Comparison of ENCODE assay signal across 18 cellular contexts in genomic region chr17:8463089-8463488, GRCh38. TPM values are rescaled to one million over a fixed set of nuclear protein-coding genes. Genes with fewer than 3 reads are reported as not detected.
DNase-seq lines count a peak whose midpoint lies in the region; ATAC-seq, FAIRE-seq and TF ChIP-seq lines count a peak whose summit lies in the region.
"Had no signal": no experiment of that assay in that cellular context is flagged by ENCODE, and none has a peak within 500 bp of the region (broad histone marks: within the 10 kb centered on the region; RNA-seq: fewer than 3 reads in every experiment).

No MANE protein-coding gene starts in this region.

- H3K27ac ChIP-seq in CD8-positive, alpha-beta memory T cell (ENCODE audit: low read depth, low read length), result no peak overlapping the region
- H3K27ac ChIP-seq in SK-N-MC, result peak overlapping the region; percentile 8; the same call in 1 of the 2 replicates
- no peak overlapping the region for H3K27ac ChIP-seq in small intestine (ENCODE audit: low read depth in 1 of 2, low read length in 1 of 2)
- H3K27ac ChIP-seq: right atrium auricular region, thyroid gland, VCaP had no signal

- H3K36me3 Mint-ChIP-seq in CD8-positive, alpha-beta memory T cell, result peaks cover 0 to 96% (median 24%) of the 10 kb centered on the region in 3 donors
- H3K36me3 Mint-ChIP-seq in stimulated activated effector memory CD8-positive, alpha-beta T cell treated with anti-CD3 and anti-CD28 coated beads, Interleukin-12 subunit alpha, Interleukin-12 subunit beta, amount 100 ng/mL, for 72 hours, result peaks cover 88% of the 10 kb centered on the region

- POLR2A ChIA-PET in CD8-positive, alpha-beta memory T cell (lab: Charles Lee), result no interaction called here

- CTCF ChIA-PET in CD8-positive, alpha-beta memory T cell (lab: Charles Lee), result no interaction called here

- no peak for ATAC-seq in stimulated activated effector memory CD8-positive, alpha-beta T cell treated with anti-CD3 and anti-CD28 coated beads, Interleukin-12 subunit alpha, Interleukin-12 subunit beta, amount 100 ng/mL, for 72 hours
- ATAC-seq in GM21576 (IDR thresholded peaks at IDR 0.05; ENCODE audit: unreplicated experiment), result no peak
- ATAC-seq: GM12878 had no signal

- no peaks in the 10 kb centered on the region for H3K9me3 ChIP-seq in CD8-positive, alpha-beta memory T cell (ENCODE audit: low read length)
- H3K9me3 ChIP-seq in SK-N-MC (ENCODE audit: low read depth, low read length) (no peaks in the 10 kb centered on the region), small intestine (ENCODE audit: control insufficient read depth, low read depth) (no peaks in the 10 kb centered on the region)
- H3K9me3 ChIP-seq: right atrium auricular region, thyroid gland had no signal

- H3K27me3 Mint-ChIP-seq in CD8-positive, alpha-beta memory T cell, result peaks cover 0 to 1% of the 10 kb centered on the region in 2 donors

- H3K27me3 ChIP-seq in CD8-positive, alpha-beta memory T cell (ENCODE audit: insufficient read depth, low read length, poor library complexity, severe bottlenecking), result no peaks in the 10 kb centered on the region
- H3K27me3 ChIP-seq in small intestine (ENCODE audit: control insufficient read depth in 2 of 2, insufficient read depth in 2 of 2, low read length in 2 of 2), result no peaks in the 10 kb centered on the region
- H3K27me3 ChIP-seq: right atrium auricular region, thyroid gland had no signal

- H3K9ac ChIP-seq in SK-N-MC (ENCODE audit: insufficient read length), result no peak overlapping the region

- H3K27ac Mint-ChIP-seq in CD8-positive, alpha-beta memory T cell, result peak overlapping the region in 6 of 8 donors; percentile 10 to 44 (median 26)
- H3K27ac Mint-ChIP-seq in stimulated activated effector memory CD8-positive, alpha-beta T cell treated with anti-CD3 and anti-CD28 coated beads, Interleukin-12 subunit alpha, Interleukin-12 subunit beta, amount 100 ng/mL, for 72 hours, result peak overlapping the region; percentile 33

- H3K36me3 ChIP-seq in CD8-positive, alpha-beta memory T cell (ENCODE audit: insufficient read depth, low read length), result peaks cover 58% of the 10 kb centered on the region
- H3K36me3 ChIP-seq in SK-N-MC (ENCODE audit: insufficient read depth, low read length) (peaks cover 45% of the 10 kb centered on the region), small intestine (ENCODE audit: control insufficient read depth in 2 of 2, insufficient read depth in 2 of 2, low read length in 2 of 2) (peaks cover 15 to 38% of the 10 kb centered on the region in 2 donors)

- H3K4me1 ChIP-seq in CD8-positive, alpha-beta memory T cell (ENCODE audit: insufficient read depth, low read length), result no peaks in the 10 kb centered on the region
- H3K4me1 ChIP-seq in small intestine (ENCODE audit: control insufficient read depth in 2 of 2, insufficient read depth in 1 of 2, low read depth in 1 of 2, low read length in 1 of 2), result no peaks in the 10 kb centered on the region
- H3K4me1 ChIP-seq: thyroid gland had no signal

- no peak for TF ChIP-seq CTCF in fibroblast of mammary gland (conservative IDR thresholded peaks at IDR 0.05; ENCODE audit: control insufficient read depth, insufficient read depth, low read depth, low read length)

- H3K4me3 ChIP-seq in CD8-positive, alpha-beta memory T cell (ENCODE audit: low read length), result no peak overlapping the region
- H3K4me3 ChIP-seq in SK-N-MC (no peak overlapping the region), fibroblast of mammary gland (ENCODE audit: control insufficient read depth, low read depth, low read length) (no peak overlapping the region), small intestine (ENCODE audit: low read depth in 1 of 2, low read length in 2 of 2) (no peak overlapping the region)
- H3K4me3 ChIP-seq: GM12878, right atrium auricular region, thyroid gland had no signal

- DNase-seq in CD8-positive, alpha-beta memory T cell, result no peak
- DNase-seq in SK-N-MC (ENCODE audit: low read depth, low spot score), result no peak
- DNase-seq in fibroblast of mammary gland (ENCODE audit: low read depth), result peak; percentile 86
- DNase-seq in stimulated activated effector memory CD8-positive, alpha-beta T cell treated with anti-CD3 and anti-CD28 coated beads, Interleukin-12 subunit alpha, Interleukin-12 subunit beta, amount 100 ng/mL, for 72 hours (ENCODE audit: low spot score in 2 of 2), result no peak
- no peak for DNase-seq in small intestine
- no peak for DNase-seq in SIG-M5 (lab: John Stamatoyannopoulos, UW)
- DNase-seq in NCI-H146 (lab: John Stamatoyannopoulos, UW), result no peak
- DNase-seq: effector memory CD4-positive, alpha-beta T cell; EL; H9; NCI-H1105; NCI-H345; thyroid gland had no signal

- peaks cover 21 to 38% (median 36%) of the 10 kb centered on the region in 3 donors for H3K4me1 Mint-ChIP-seq in CD8-positive, alpha-beta memory T cell
- peaks cover 39% of the 10 kb centered on the region for H3K4me1 Mint-ChIP-seq in stimulated activated effector memory CD8-positive, alpha-beta T cell treated with anti-CD3 and anti-CD28 coated beads, Interleukin-12 subunit alpha, Interleukin-12 subunit beta, amount 100 ng/mL, for 72 hours
- H3K4me1 Mint-ChIP-seq: neural crest cell had no signal

- 74 to 77% (median 76%) methylated on average over 4 of the region's 4 CpGs for WGBS in small intestine, 3 donors

- H3K9me3 Mint-ChIP-seq in CD8-positive, alpha-beta memory T cell, result no peaks in the 10 kb centered on the region
- no peaks in the 10 kb centered on the region for H3K9me3 Mint-ChIP-seq in stimulated activated effector memory CD8-positive, alpha-beta T cell treated with anti-CD3 and anti-CD28 coated beads, Interleukin-12 subunit alpha, Interleukin-12 subunit beta, amount 100 ng/mL, for 72 hours
- H3K9me3 Mint-ChIP-seq: H9, neural crest cell had no signal

- H3K4me3 Mint-ChIP-seq in CD8-positive, alpha-beta memory T cell, result no peak overlapping the region
- no peak overlapping the region for H3K4me3 Mint-ChIP-seq in stimulated activated effector memory CD8-positive, alpha-beta T cell treated with anti-CD3 and anti-CD28 coated beads, Interleukin-12 subunit alpha, Interleukin-12 subunit beta, amount 100 ng/mL, for 72 hours
- H3K4me3 Mint-ChIP-seq: H9, neural crest cell had no signal

- FAIRE-seq in small intestine (lab: Jason Lieb, UNC), result no peak
- FAIRE-seq: GM12878 had no signal

RNA-seq across cellular contexts. Expression of gene NDEL1, which starts 27.4 kb away (rescaled TPM):
- total RNA-seq in CD8-positive, alpha-beta memory T cell, result 10 to 100 TPM; 50.6 to 57.1 TPM
- 66.6 TPM for polyA plus RNA-seq in CD8-positive, alpha-beta memory T cell
- 10 to 100 TPM; 24.7 to 30.6 (median 29.2) TPM for polyA plus RNA-seq in small intestine
